Comparison of ENCODE assay signal across 13 cellular contexts in genomic region chr4:77801260-77801608, GRCh38. TPM values are rescaled to one million over a fixed set of nuclear protein-coding genes. Genes with fewer than 3 reads are reported as not detected.
DNase-seq lines count a peak whose midpoint lies in the region; ATAC-seq and TF ChIP-seq lines count a peak whose summit lies in the region.
"Had no signal": no experiment of that assay in that cellular context is flagged by ENCODE, and none has a peak within 500 bp of the region (broad histone marks: within the 10 kb centered on the region; RNA-seq: fewer than 3 reads in every experiment).

No MANE protein-coding gene starts in this region.

- peaks cover 18% of the 10 kb centered on the region for H3K36me3 ChIP-seq in DOHH2 (ENCODE audit: control insufficient read depth, low read length)
- peaks cover 6% of the 10 kb centered on the region; the same call in 1 of the 2 replicates for H3K36me3 ChIP-seq in KOPT-K1 (ENCODE audit: insufficient read depth, low read length)
- no peaks in the 10 kb centered on the region for H3K36me3 ChIP-seq in parathyroid adenoma (ENCODE audit: control insufficient read depth, insufficient read depth, low read length)
- H3K36me3 ChIP-seq: ascending aorta, prostate gland had no signal

- H3K4me2 ChIP-seq in DOHH2 (ENCODE audit: low read length) (peak overlapping the region; percentile 23; the same call in 1 of the 2 replicates), parathyroid adenoma (ENCODE audit: low read length) (no peak overlapping the region)

- H3K9me3 ChIP-seq in DOHH2 (ENCODE audit: control insufficient read depth, insufficient read depth, low read length) (peaks cover 5% of the 10 kb centered on the region; the same call in 1 of the 2 replicates), KOPT-K1 (ENCODE audit: insufficient read depth, low read length, poor library complexity, severe bottlenecking) (peaks cover 6% of the 10 kb centered on the region), parathyroid adenoma (ENCODE audit: control insufficient read depth, low read length) (no peaks in the 10 kb centered on the region)
- H3K9me3 ChIP-seq: ascending aorta, prostate gland had no signal

- no peak overlapping the region for H2AFZ ChIP-seq in parathyroid adenoma

- TF ChIP-seq CTCF in DOHH2 (IDR thresholded peaks at IDR 0.05; ENCODE audit: low read depth, low read length, poor library complexity, severe bottlenecking): no peak
- no peak for TF ChIP-seq CTCF in parathyroid adenoma (IDR thresholded peaks at IDR 0.05)
- TF ChIP-seq CTCF in glutamatergic neuron (IDR thresholded peaks at IDR 0.05; ENCODE audit: partially characterized antibody, unreplicated experiment): no peak

- no peaks in the 10 kb centered on the region for H3K9me3 Mint-ChIP-seq in glutamatergic neuron (ENCODE audit: unreplicated experiment)

- no peak overlapping the region for H3K4me3 Mint-ChIP-seq in glutamatergic neuron (ENCODE audit: unreplicated experiment)

- H3K4me1 ChIP-seq in DOHH2 (ENCODE audit: control insufficient read depth, low read length) (peaks cover 17% of the 10 kb centered on the region), parathyroid adenoma (no peaks in the 10 kb centered on the region)
- H3K4me1 ChIP-seq: prostate gland had no signal

- H3K9ac ChIP-seq in parathyroid adenoma: no peak overlapping the region

- H3K79me2 ChIP-seq in DOHH2 (ENCODE audit: control insufficient read depth, low read length) (peaks cover 100% of the 10 kb centered on the region), parathyroid adenoma (peaks cover 32% of the 10 kb centered on the region)

- DNase-seq in central memory CD4-positive, alpha-beta T cell: peak; percentile 29
- DNase-seq in MV-4-11 (lab: John Stamatoyannopoulos, UW) (no peak), glutamatergic neuron (no peak)
- DNase-seq: activated CD4-positive, CD25-positive, alpha-beta regulatory T cell; kidney; NCI-H2029 had no signal

- no peak overlapping the region for H3K27ac ChIP-seq in DOHH2 (ENCODE audit: low read depth, low read length)
- H3K27ac ChIP-seq in KOPT-K1 (ENCODE audit: low read depth, low read length, poor library complexity, severe bottlenecking): peak overlapping the region; percentile 60
- peak overlapping the region; percentile 40 for H3K27ac ChIP-seq in parathyroid adenoma
- H3K27ac ChIP-seq: prostate gland had no signal

- no peak for ATAC-seq in GM21619 (IDR thresholded peaks at IDR 0.05; ENCODE audit: unreplicated experiment)
- ATAC-seq in HG03432 (IDR thresholded peaks at IDR 0.05; ENCODE audit: unreplicated experiment): no peak

- no peak overlapping the region for H3K27ac Mint-ChIP-seq in glutamatergic neuron (ENCODE audit: unreplicated experiment)

- H3K27me3 Mint-ChIP-seq in glutamatergic neuron (ENCODE audit: unreplicated experiment): no peaks in the 10 kb centered on the region

- no peaks in the 10 kb centered on the region for H3K9me2 ChIP-seq in DOHH2 (replicated peaks; ENCODE audit: control insufficient read depth, low read length)

- H3K4me3 ChIP-seq in DOHH2 (ENCODE audit: low read length) (no peak overlapping the region), parathyroid adenoma (ENCODE audit: low read depth, low read length) (no peak overlapping the region)
- H3K4me3 ChIP-seq: ascending aorta, prostate gland had no signal

- no peaks in the 10 kb centered on the region for H3F3A ChIP-seq in DOHH2 (ENCODE audit: control insufficient read depth, insufficient read depth)

- no peaks in the 10 kb centered on the region for H3K27me3 ChIP-seq in DOHH2 (ENCODE audit: control insufficient read depth, low read length)
- H3K27me3 ChIP-seq in parathyroid adenoma (ENCODE audit: control insufficient read depth, insufficient read depth, low read length): no peaks in the 10 kb centered on the region
- H3K27me3 ChIP-seq: ascending aorta had no signal

- H3K36me3 Mint-ChIP-seq in glutamatergic neuron (ENCODE audit: unreplicated experiment): no peaks in the 10 kb centered on the region

- H4K20me1 ChIP-seq in DOHH2 (ENCODE audit: control insufficient read depth, insufficient read depth, low read depth, low read length): peaks cover 9% of the 10 kb centered on the region

- peaks cover under 1% of the 10 kb centered on the region for H3K4me1 Mint-ChIP-seq in glutamatergic neuron (ENCODE audit: low read depth, unreplicated experiment)

RNA-seq across cellular contexts. Expression of gene CNOT6L, which starts 17.9 kb away (rescaled TPM):
- 11.9 TPM for total RNA-seq in glutamatergic neuron (ENCODE audit: unreplicated experiment)
